1 cellular context compared by ENCODE assay signal in the genomic region with DNA sequence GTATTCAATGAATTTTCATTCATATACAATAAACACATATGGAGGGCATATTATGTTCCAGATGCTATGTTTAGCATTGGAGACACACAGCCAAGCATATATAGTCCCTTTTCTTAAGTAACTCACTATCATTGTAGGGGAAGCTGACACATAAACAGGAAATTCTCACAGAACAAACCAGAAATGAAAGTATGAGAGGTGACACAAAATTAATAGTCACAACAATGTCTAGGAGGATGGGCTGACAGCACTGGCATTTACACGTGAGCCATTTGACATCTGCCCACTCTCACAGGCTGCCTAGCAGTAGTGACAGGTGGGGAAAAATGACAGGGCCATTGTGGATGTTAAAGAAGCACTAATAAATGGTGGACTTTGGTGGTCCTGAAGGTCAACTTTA.
TF ChIP-seq lines count a peak whose summit lies in the region.

No MANE protein-coding gene starts in this region.

TF ChIP-seq in HepG2, 621 proteins besides CTCF, POLR2A, EP300 and RAD21:
- TF ChIP-seq ZKSCAN1 (IDR thresholded peaks at IDR 0.05; ENCODE audit: low read length) (no peak), HOXD1 (CRISPR knock-in tag; IDR thresholded peaks at IDR 0.05) (no peak), NR2C2 (CRISPR knock-in tag; IDR thresholded peaks at IDR 0.05; ENCODE audit: borderline replicate concordance) (no peak), ZNF703 (CRISPR knock-in tag; IDR thresholded peaks at IDR 0.05; ENCODE audit: borderline replicate concordance) (no peak), ZSCAN30 (CRISPR knock-in tag; IDR thresholded peaks at IDR 0.05) (no peak), HOXA7 (CRISPR knock-in tag; IDR thresholded peaks at IDR 0.05) (no peak), BCL6 (CRISPR knock-in tag; IDR thresholded peaks at IDR 0.05) (no peak)
